In genomic region chr1:91885331-91885715, GRCh38 we compare ENCODE assay signal across 8 cellular contexts. TPM values are rescaled to one million over a fixed set of nuclear protein-coding genes. Genes with fewer than 3 reads are reported as not detected.
DNase-seq lines count a peak whose midpoint lies in the region; ATAC-seq and TF ChIP-seq lines count a peak whose summit lies in the region.

No MANE protein-coding gene starts in this region.

- TF ChIP-seq CTCF in GM10266 (IDR thresholded peaks at IDR 0.05; ENCODE audit: control insufficient read depth, insufficient read depth, low read depth, missing control alignments) (no peak), esophagus squamous epithelium (IDR thresholded peaks at IDR 0.05) (no peak), nephron (IDR thresholded peaks at IDR 0.05; ENCODE audit: unreplicated experiment in 3 of 3) (no peak)

- peaks cover 6% of the 10 kb centered on the region for H3K27me3 Mint-ChIP-seq in activated CD4-positive, alpha-beta memory T cell treated with anti-CD3 and anti-CD28 coated beads for 36 hours
- no peaks in the 10 kb centered on the region for H3K27me3 Mint-ChIP-seq in nephron (ENCODE audit: low read depth)

- H3K36me3 Mint-ChIP-seq in activated CD4-positive, alpha-beta memory T cell treated with anti-CD3 and anti-CD28 coated beads for 36 hours, result no peaks in the 10 kb centered on the region
- peaks cover 14% of the 10 kb centered on the region for H3K36me3 Mint-ChIP-seq in nephron (ENCODE audit: low read depth)

- no peak overlapping the region for H3K27ac Mint-ChIP-seq in activated CD4-positive, alpha-beta memory T cell treated with anti-CD3 and anti-CD28 coated beads for 36 hours
- peak overlapping the region; percentile 89 to 96 (median 92) for H3K27ac Mint-ChIP-seq in nephron

- peaks cover 39% of the 10 kb centered on the region for H3K4me1 Mint-ChIP-seq in activated CD4-positive, alpha-beta memory T cell treated with anti-CD3 and anti-CD28 coated beads for 36 hours (ENCODE audit: low read depth)
- H3K4me1 Mint-ChIP-seq in nephron, result peaks cover 28% of the 10 kb centered on the region

- no peaks in the 10 kb centered on the region for H3K9me3 Mint-ChIP-seq in activated CD4-positive, alpha-beta memory T cell treated with anti-CD3 and anti-CD28 coated beads for 36 hours
- no peaks in the 10 kb centered on the region for H3K9me3 Mint-ChIP-seq in nephron

- CTCF ChIA-PET in activated CD4-positive, alpha-beta memory T cell treated with anti-CD3 and anti-CD28 coated beads for 36 hours (lab: Charles Lee), result interaction anchor here (1.0 to 2.8 kb wide), 8 partner anchors 11 to 373 kb away, joined by 3 to 20 read pairs (median 4); no protein-coding TSS in a partner anchor

- intact Hi-C loops in activated CD4-positive, alpha-beta memory T cell treated with anti-CD3 and anti-CD28 coated beads for 36 hours (cut with micrococcal nuclease), result loop anchor here (2.0 kb wide), 1 partner anchor 385 kb away; the partner anchor contains the start of gene CDC7
- intact Hi-C loops in esophagus squamous epithelium (cut with DNase I), result no loop called here

- H3K4me1 ChIP-seq in esophagus squamous epithelium, result peaks cover 4 to 73% (median 19%) of the 10 kb centered on the region in 3 donors

- H3K27me3 ChIP-seq in esophagus squamous epithelium, result no peaks in the 10 kb centered on the region

- H3K9me3 ChIP-seq in esophagus squamous epithelium, result no peaks in the 10 kb centered on the region

- peak; percentile 10 for ATAC-seq in HG02973 (IDR thresholded peaks at IDR 0.05; ENCODE audit: unreplicated experiment)
- ATAC-seq in GM18511 (IDR thresholded peaks at IDR 0.05; ENCODE audit: unreplicated experiment), result no peak

- H3K4me3 ChIP-seq in esophagus squamous epithelium, result peak overlapping the region; percentile 80 to 99 (median 89)

- POLR2A ChIA-PET in activated CD4-positive, alpha-beta memory T cell treated with anti-CD3 and anti-CD28 coated beads for 36 hours (lab: Charles Lee), result interaction anchor here (1.3 kb wide), 1 partner anchor 172 kb away, joined by 3 read pairs; no protein-coding TSS in a partner anchor

- peak overlapping the region; percentile 92 for H3K4me3 Mint-ChIP-seq in activated CD4-positive, alpha-beta memory T cell treated with anti-CD3 and anti-CD28 coated beads for 36 hours
- H3K4me3 Mint-ChIP-seq in nephron, result peak overlapping the region; percentile 93 to 99 (median 96)

- peak in 1 of 4 donors; percentile 10 for TF ChIP-seq POLR2A in esophagus squamous epithelium (IDR thresholded peaks at IDR 0.05)

- no peaks in the 10 kb centered on the region for H3K36me3 ChIP-seq in esophagus squamous epithelium

- H3K27ac ChIP-seq in esophagus squamous epithelium, result peak overlapping the region; percentile 90 to 98 (median 94)

- DNase-seq in GM10266 (ENCODE audit: extremely low spot score) (peak; percentile 29), esophagus squamous epithelium (lab: John Stamatoyannopoulos, UW) (no peak), NCI-H446 treated with DMSO at 0.1 percent for 48 hours (lab: John Stamatoyannopoulos, UW) (no peak), occipital lobe (lab: John Stamatoyannopoulos, UW) (no peak)
- DNase-seq in activated CD4-positive, alpha-beta memory T cell treated with anti-CD3 and anti-CD28 coated beads for 36 hours, result peak; percentile 41

- 0 to 20% methylated on average over 1 to 15 of the region's 39 CpGs for WGBS in esophagus squamous epithelium, 2 donors

RNA-seq across cellular contexts. Expression of gene TGFBR3, which starts 0.6 kb away (rescaled TPM):
- 1 to 10 TPM; 4.5 to 4.9 TPM for total RNA-seq in activated CD4-positive, alpha-beta memory T cell treated with anti-CD3 and anti-CD28 coated beads for 36 hours
- 100 to 1,000 TPM in 1 of 4 donors, 10 to 100 TPM in 3; 11.3 to 119 (median 30.7) TPM for total RNA-seq in esophagus squamous epithelium
- 6.9 TPM for total RNA-seq in occipital lobe

Comparison
In these comparisons a context has a peak if more than half of its experiments do, and no peak if none do; other contexts are left out.
1. DNase-seq: peak in GM10266 (single experiment) and activated CD4-positive, alpha-beta memory T cell treated with anti-CD3 and anti-CD28 coated beads for 36 hours (single experiment); none in esophagus squamous epithelium (single experiment), NCI-H446 treated with DMSO at 0.1 percent for 48 hours (single experiment) and occipital lobe (single experiment).